26 cellular contexts compared by ENCODE assay signal in genomic region chr22:45919504-45920286, GRCh38. TPM values are rescaled to one million over a fixed set of nuclear protein-coding genes. Genes with fewer than 3 reads are reported as not detected.
A peak's percentile ranks its signal among the peaks of the same experiment; 100 is the strongest.
DNase-seq lines count a peak whose midpoint lies in the region; ATAC-seq, FAIRE-seq and TF ChIP-seq lines count a peak whose summit lies in the region.
"Had no signal": no experiment of that assay in that cellular context is flagged by ENCODE, and none has a peak within 500 bp of the region (broad histone marks: within the 10 kb centered on the region; RNA-seq: fewer than 3 reads in every experiment).

No MANE protein-coding gene starts in this region.

- H3K27ac ChIP-seq in prostate gland (peak overlapping the region in 1 of 2 donors; percentile 27), Karpas-422 (ENCODE audit: low read length) (no peak overlapping the region)
- H3K27ac ChIP-seq: dorsolateral prefrontal cortex, psoas muscle had no signal

- H2AFZ ChIP-seq in Karpas-422 (ENCODE audit: low read length): no peak overlapping the region

- H3K4me1 ChIP-seq in prostate gland (replicated peaks): peaks cover 13% of the 10 kb centered on the region
- H3K4me1 ChIP-seq in Karpas-422 (ENCODE audit: low read length): no peaks in the 10 kb centered on the region
- H3K4me1 ChIP-seq: psoas muscle had no signal

- peaks cover 4% of the 10 kb centered on the region; the same call in 1 of the 2 replicates for H4K20me1 ChIP-seq in Karpas-422 (ENCODE audit: insufficient read depth, low read depth, low read length)

- H3K9ac ChIP-seq in Karpas-422 (ENCODE audit: low read length): no peak overlapping the region

- no peak for TF ChIP-seq CTCF in prostate gland (IDR thresholded peaks at IDR 0.05)

- intact Hi-C loops in prostate gland (cut with DNase I): no loop called here

- H3K36me3 ChIP-seq in prostate gland (no peaks in the 10 kb centered on the region), Karpas-422 (ENCODE audit: insufficient read depth, low read length) (no peaks in the 10 kb centered on the region)

- no peaks in the 10 kb centered on the region for H3K79me2 ChIP-seq in Karpas-422 (ENCODE audit: low read length)

- 52% methylated on average over 15 of the region's 15 CpGs for WGBS in prostate gland

- H3K4me2 ChIP-seq in Karpas-422 (ENCODE audit: low read depth, low read length, poor library complexity, severe bottlenecking): no peak overlapping the region

- no peak for FAIRE-seq in frontal cortex (lab: Jason Lieb, UNC)
- FAIRE-seq: H54 had no signal

- no peaks in the 10 kb centered on the region for H3K9me2 ChIP-seq in Karpas-422 (replicated peaks; ENCODE audit: insufficient read depth, low read length)

- H3K4me3 ChIP-seq in prostate gland (no peak overlapping the region), Karpas-422 (ENCODE audit: low read length) (no peak overlapping the region)
- H3K4me3 ChIP-seq: dorsolateral prefrontal cortex, psoas muscle had no signal

- H3K27me3 ChIP-seq in prostate gland (replicated peaks; ENCODE audit: insufficient read depth) (no peaks in the 10 kb centered on the region), Karpas-422 (ENCODE audit: low read length) (no peaks in the 10 kb centered on the region)

- no peaks in the 10 kb centered on the region for H3K9me3 ChIP-seq in prostate gland
- no peaks in the 10 kb centered on the region for H3K9me3 ChIP-seq in Karpas-422 (ENCODE audit: low read length)
- H3K9me3 ChIP-seq: psoas muscle had no signal

- DNase-seq in DMS53 treated with DMSO at 0.1 percent for 48 hours (lab: John Stamatoyannopoulos, UW; ENCODE audit: unreplicated experiment): peak; percentile 1
- peak; percentile 73 for DNase-seq in RPMI7951 (ENCODE audit: low read depth)
- DNase-seq in iPS-NIHi11 (ENCODE audit: low spot score): peak; percentile 66
- peak; percentile 71 for DNase-seq in prostate gland (ENCODE audit: low spot score)
- DNase-seq in Karpas-422: no peak
- DNase-seq in frontal cortex (ENCODE audit: low spot score in 2 of 2): no peak
- DNase-seq: activated B cell treated with CpG ODN at 0.5 μM for 24 hours; activated CD8-positive, alpha-beta T cell treated with anti-CD3 and anti-CD28 coated beads, Interleukin-2, amount 10 ng/mL, durations not matched to agents 7 days and 5 days; activated naive CD4-positive, alpha-beta T cell; activated T-cell treated with anti-CD3 and anti-CD28 coated beads, Interleukin-2, amount 50 U/mL, for 24 hours; amygdala; dorsolateral prefrontal cortex; foreskin fibroblast; midbrain; NCI-H1436; NCI-H2171; NCI-H526; nephron progenitor cell; psoas muscle; stimulated activated CD4-positive, alpha-beta T cell treated with anti-CD3 and anti-CD28 coated beads, Interleukin-2, amount 100 ng/mL, for 24 hours; stimulated activated naive B cell treated with anti-CD40 and anti-IgM and Interleukin-4, amounts not matched to agents 10 μg/mL and 1 μg/mL and 100 μg/mL, for 72 hours had no signal

- ATAC-seq in HG02623 (IDR thresholded peaks at IDR 0.05; ENCODE audit: unreplicated experiment) (no peak), HG02798 (IDR thresholded peaks at IDR 0.05; ENCODE audit: poor library complexity, unreplicated experiment) (no peak)
- ATAC-seq: activated CD8-positive, alpha-beta T cell treated with anti-CD3 and anti-CD28 coated beads, Interleukin-2, amount 10 ng/mL, durations not matched to agents 7 days and 5 days; psoas muscle; stimulated activated naive B cell treated with anti-CD40 and anti-IgM and Interleukin-4, amounts not matched to agents 10 μg/mL and 1 μg/mL and 100 μg/mL, for 72 hours had no signal

- TF ChIP-seq POLR2A in prostate gland (IDR thresholded peaks at IDR 0.05): peak; percentile 13

RNA-seq across cellular contexts. Expression of gene WNT7B, which starts 57.3 kb away (rescaled TPM):
- total RNA-seq in RPMI7951 (2014; rRNA removed; shearing (Covaris generic)): 17.3 and 21.3 TPM in 2 replicates
- total RNA-seq in prostate gland: 1 to 10 TPM; 7.5 to 7.7 TPM
- not detected in 2 replicates for total RNA-seq in Karpas-422 (2014; rRNA removed; shearing (Covaris generic); ENCODE audit: low replicate concordance)
- total RNA-seq in frontal cortex: 1.2 TPM
- total RNA-seq: activated B cell treated with CpG ODN at 0.5 μM for 24 hours; activated CD8-positive, alpha-beta T cell treated with anti-CD3 and anti-CD28 coated beads, Interleukin-2, amount 10 ng/mL, durations not matched to agents 7 days and 5 days; psoas muscle; SK-MEL-5; skeletal muscle tissue had no signal

Comparison
In these comparisons a context has a peak if more than half of its experiments do, and no peak if none do; other contexts are left out.
1. DNase-seq: peak in DMS53 treated with DMSO at 0.1 percent for 48 hours (single experiment), RPMI7951 (single experiment), iPS-NIHi11 (single experiment) and prostate gland (single experiment); none in Karpas-422 (single experiment) and frontal cortex (0 of 2).